Comparison of ENCODE assay signal across 1 cellular context in genomic region chr7:128879461-128879938, GRCh38.
TF ChIP-seq lines count a peak whose summit lies in the region.

No MANE protein-coding gene starts in this region.

TF ChIP-seq in IMR-90, 13 proteins besides CTCF, POLR2A, EP300 and RAD21:
- no peak for TF ChIP-seq SMC3 (IDR thresholded peaks at IDR 0.05; ENCODE audit: low read depth, low read length)
TF ChIP-seq in IMR-90: peak in this region for 0.
